In genomic region chr22:23263651-23264555, GRCh38 we compare ENCODE assay signal across 9 cellular contexts.
DNase-seq lines count a peak whose midpoint lies in the region; ATAC-seq and TF ChIP-seq lines count a peak whose summit lies in the region.
"Had no signal": no experiment of that assay in that cellular context is flagged by ENCODE, and none has a peak within 500 bp of the region (broad histone marks: within the 10 kb centered on the region; RNA-seq: fewer than 3 reads in every experiment).

No MANE protein-coding gene starts in this region.

- DNase-seq in activated T-cell treated with anti-CD3 and anti-CD28 coated beads, Interleukin-2, amount 50 U/mL, for 48 hours = peak; percentile 43 to 61
- DNase-seq in immature natural killer cell = peak; percentile 92 to 95 (median 94)
- DNase-seq in vagina (ENCODE audit: extremely low spot score in 2 of 2) = no peak
- DNase-seq in activated CD4-positive, CD25-positive, alpha-beta regulatory T cell treated with anti-CD3 and anti-CD28 coated beads, Interleukin-2, amount 50 U/mL, for 72 hours = no peak
- no peak for DNase-seq in epidermal melanocyte (ENCODE audit: insufficient read length, low spot score)
- DNase-seq: RPMI8226 had no signal

- peaks cover 16 to 36% (median 20%) of the 10 kb centered on the region in 3 donors for H3K27me3 Mint-ChIP-seq in immature natural killer cell (ENCODE audit: low read depth in 3 of 3)
- H3K27me3 Mint-ChIP-seq in stimulated activated naive CD8-positive, alpha-beta T cell treated with anti-CD3 and anti-CD28 coated beads, Interleukin-15, Interleukin-2, amounts not matched to agents 100 ng/mL and 50 ng/mL, for 24 hours = no peaks in the 10 kb centered on the region

- H3K36me3 ChIP-seq in OCI-LY1 (ENCODE audit: insufficient read depth, low read length) (peaks cover 69% of the 10 kb centered on the region), vagina (peaks cover 0 to 39% of the 10 kb centered on the region in 2 donors)

- peaks cover 40 to 52% of the 10 kb centered on the region in 2 donors for H3K4me1 Mint-ChIP-seq in immature natural killer cell
- H3K4me1 Mint-ChIP-seq in stimulated activated naive CD8-positive, alpha-beta T cell treated with anti-CD3 and anti-CD28 coated beads, Interleukin-15, Interleukin-2, amounts not matched to agents 100 ng/mL and 50 ng/mL, for 24 hours (ENCODE audit: low read depth) = peaks cover 14% of the 10 kb centered on the region

- peaks cover 88% of the 10 kb centered on the region for H3K4me1 ChIP-seq in OCI-LY1 (ENCODE audit: insufficient read depth, low read length, severe bottlenecking)
- H3K4me1 ChIP-seq in vagina = peaks cover 2% of the 10 kb centered on the region

- ATAC-seq in GM19463 (IDR thresholded peaks at IDR 0.05; ENCODE audit: unreplicated experiment) = no peak

- peak overlapping the region; percentile 42 to 74 (median 64) for H3K4me3 Mint-ChIP-seq in immature natural killer cell
- no peak overlapping the region for H3K4me3 Mint-ChIP-seq in stimulated activated naive CD8-positive, alpha-beta T cell treated with anti-CD3 and anti-CD28 coated beads, Interleukin-15, Interleukin-2, amounts not matched to agents 100 ng/mL and 50 ng/mL, for 24 hours

- H3K36me3 Mint-ChIP-seq in immature natural killer cell = peaks cover 3 to 25% (median 5%) of the 10 kb centered on the region in 3 donors
- peaks cover 9% of the 10 kb centered on the region for H3K36me3 Mint-ChIP-seq in stimulated activated naive CD8-positive, alpha-beta T cell treated with anti-CD3 and anti-CD28 coated beads, Interleukin-15, Interleukin-2, amounts not matched to agents 100 ng/mL and 50 ng/mL, for 24 hours (ENCODE audit: low read depth)

- H3K9me3 ChIP-seq in OCI-LY1 (ENCODE audit: low read length) (no peaks in the 10 kb centered on the region), vagina (no peaks in the 10 kb centered on the region)

- no peak for TF ChIP-seq POLR2A in vagina (IDR thresholded peaks at IDR 0.05)

- peak overlapping the region; percentile 98 for H3K27ac ChIP-seq in OCI-LY1 (ENCODE audit: low read depth, low read length, poor library complexity, severe bottlenecking)
- no peak overlapping the region for H3K27ac ChIP-seq in vagina

- no peaks in the 10 kb centered on the region for H3K9me3 Mint-ChIP-seq in immature natural killer cell
- H3K9me3 Mint-ChIP-seq in stimulated activated naive CD8-positive, alpha-beta T cell treated with anti-CD3 and anti-CD28 coated beads, Interleukin-15, Interleukin-2, amounts not matched to agents 100 ng/mL and 50 ng/mL, for 24 hours = no peaks in the 10 kb centered on the region

- peak overlapping the region; percentile 73 for H3K9ac ChIP-seq in OCI-LY1 (ENCODE audit: low read length)

- H3K27me3 ChIP-seq in OCI-LY1 (ENCODE audit: insufficient read depth, low read length) = no peaks in the 10 kb centered on the region
- no peaks in the 10 kb centered on the region for H3K27me3 ChIP-seq in vagina

- H3K27ac Mint-ChIP-seq in immature natural killer cell = peak overlapping the region; percentile 97 to 99 (median 97)
- H3K27ac Mint-ChIP-seq in stimulated activated naive CD8-positive, alpha-beta T cell treated with anti-CD3 and anti-CD28 coated beads, Interleukin-15, Interleukin-2, amounts not matched to agents 100 ng/mL and 50 ng/mL, for 24 hours = peak overlapping the region; percentile 76

- H3K9me2 ChIP-seq in OCI-LY1 (ENCODE audit: low read depth, low read length) = no peaks in the 10 kb centered on the region

- peak overlapping the region; percentile 76 for H3K4me2 ChIP-seq in OCI-LY1 (ENCODE audit: low read length)

- H3F3A ChIP-seq in OCI-LY1 (ENCODE audit: insufficient read depth, low read length) = peaks cover 16% of the 10 kb centered on the region; the same call in 1 of the 2 replicates

- no peak overlapping the region for H2AFZ ChIP-seq in OCI-LY1 (ENCODE audit: low read length)

- no peak for TF ChIP-seq CTCF in OCI-LY1 (IDR thresholded peaks at IDR 0.05; ENCODE audit: low read length)
- no peak for TF ChIP-seq CTCF in vagina (IDR thresholded peaks at IDR 0.05)

- intact Hi-C loops in vagina (cut with DNase I) = no loop called here

- no peaks in the 10 kb centered on the region for H4K20me1 ChIP-seq in OCI-LY1 (ENCODE audit: insufficient read depth, low read length)

- H3K79me2 ChIP-seq in OCI-LY1 (ENCODE audit: insufficient read depth, low read length) = 0 out of 2 replicates have a peak, but pooled peaks cover 4% of the 10 kb centered on the region

- H3K4me3 ChIP-seq in OCI-LY1 (ENCODE audit: low read depth, low read length, poor library complexity, severe bottlenecking) = peak overlapping the region; percentile 50
- H3K4me3 ChIP-seq in vagina = no peak overlapping the region

Comparison
In these comparisons a context has a peak if more than half of its experiments do, and no peak if none do; other contexts are left out.
1. DNase-seq: peak in activated T-cell treated with anti-CD3 and anti-CD28 coated beads, Interleukin-2, amount 50 U/mL, for 48 hours (2 of 2) and immature natural killer cell (3 of 3); none in vagina (0 of 2), activated CD4-positive, CD25-positive, alpha-beta regulatory T cell treated with anti-CD3 and anti-CD28 coated beads, Interleukin-2, amount 50 U/mL, for 72 hours (single experiment) and epidermal melanocyte (single experiment).